Comparison of ENCODE assay signal across 8 cellular contexts in the genomic region with DNA sequence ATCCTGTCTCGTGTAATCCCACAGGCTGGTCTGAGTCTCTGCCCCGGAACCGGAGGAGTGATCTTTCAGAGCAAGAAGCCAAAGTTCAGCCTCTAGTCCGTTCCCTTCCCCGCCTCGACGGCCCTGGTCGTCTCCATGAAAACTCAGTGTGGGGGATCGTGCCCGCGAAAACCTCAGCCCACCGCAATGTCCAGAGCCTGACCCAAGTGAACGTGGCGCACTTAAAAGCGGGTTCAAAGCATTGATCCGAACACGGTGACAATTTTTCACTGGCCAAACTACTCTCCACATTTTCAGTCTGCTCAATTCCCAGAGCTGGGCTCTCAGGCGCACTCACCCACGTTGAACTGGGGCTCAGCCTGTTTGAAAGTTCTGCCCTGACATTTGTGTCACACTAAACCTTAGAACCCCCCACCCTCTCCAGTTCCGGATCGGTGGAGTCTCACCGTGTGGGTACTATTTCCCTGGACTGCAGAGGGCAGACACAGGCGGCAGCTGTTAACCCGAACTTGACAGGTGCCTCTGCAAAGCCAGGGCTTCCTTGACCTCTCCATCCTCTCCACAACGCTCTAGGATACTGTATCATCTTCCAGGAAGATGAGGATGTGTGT. TPM values are rescaled to one million over a fixed set of nuclear protein-coding genes. Genes with fewer than 3 reads are reported as not detected.
DNase-seq lines count a peak whose midpoint lies in the region; ATAC-seq and TF ChIP-seq lines count a peak whose summit lies in the region.

No MANE protein-coding gene starts in this region.

- H3K18ac ChIP-seq in trophoblast cell (ENCODE audit: low read length) = peak overlapping the region; percentile 60

- H4K8ac ChIP-seq in trophoblast cell (ENCODE audit: low read depth, low read length) = peak overlapping the region; percentile 47

- H2AFZ ChIP-seq in trophoblast cell (ENCODE audit: insufficient read depth, low read length, poor library complexity) = peak overlapping the region; percentile 61

- H3K9ac ChIP-seq in trophoblast cell (ENCODE audit: low read length) = no peak overlapping the region

- H3K79me1 ChIP-seq in trophoblast cell (ENCODE audit: low read length) = peaks cover 13% of the 10 kb centered on the region

- H3K79me2 ChIP-seq in trophoblast cell (ENCODE audit: control insufficient read depth, insufficient read depth, low read length, poor library complexity) = peaks cover 8% of the 10 kb centered on the region

- intact Hi-C loops in Right ventricle myocardium superior (cut with DNase I) = no loop called here

- DNase-seq in BJ (ENCODE audit: low read depth) (no peak), HL-60 (ENCODE audit: low read depth in 1 of 2, low spot score in 1 of 2) (no peak), Right ventricle myocardium superior (peak; percentile 56), trophoblast cell (no peak), SW 1271 (lab: John Stamatoyannopoulos, UW) (no peak), HCEC 1CT (no peak)
- no peak for DNase-seq in activated CD4-positive, alpha-beta memory T cell treated with anti-CD3 and anti-CD28 coated beads, Interleukin-2, amount 10 ng/mL, durations not matched to agents 7 days and 5 days
- DNase-seq in effector CD4-positive, alpha-beta T cell = no peak

- TF ChIP-seq CTCF in BJ (IDR thresholded peaks at IDR 0.05; ENCODE audit: insufficient read depth, low read depth, low read length) (peak; percentile 20; the same call in 1 of the 2 replicates), HL-60 (IDR thresholded peaks at IDR 0.05; ENCODE audit: insufficient read depth, low read length) (no peak)

- H3K27ac ChIP-seq in HL-60 (replicated peaks) = no peak overlapping the region
- no peak overlapping the region for H3K27ac ChIP-seq in trophoblast cell (ENCODE audit: low read depth, low read length)

- peak overlapping the region; percentile 9 for H4K12ac ChIP-seq in trophoblast cell (ENCODE audit: low read depth, low read length)

- H3K36me3 Mint-ChIP-seq in activated CD4-positive, alpha-beta memory T cell treated with anti-CD3 and anti-CD28 coated beads, Interleukin-2, amount 10 ng/mL, durations not matched to agents 7 days and 5 days (ENCODE audit: low read depth) = no peaks in the 10 kb centered on the region

- H3K27me3 ChIP-seq in BJ (ENCODE audit: control insufficient read depth, insufficient read depth, low read length) (peaks cover 8% of the 10 kb centered on the region), HL-60 (ENCODE audit: insufficient read depth, poor library complexity, severe bottlenecking) (peaks cover 35% of the 10 kb centered on the region), trophoblast cell (ENCODE audit: insufficient read depth, low read length) (peaks cover 7% of the 10 kb centered on the region)

- H3K27ac Mint-ChIP-seq in activated CD4-positive, alpha-beta memory T cell treated with anti-CD3 and anti-CD28 coated beads, Interleukin-2, amount 10 ng/mL, durations not matched to agents 7 days and 5 days = no peak overlapping the region

- H3K4me3 ChIP-seq in BJ (ENCODE audit: low read depth, low read length) (peak overlapping the region; percentile 87), HL-60 (replicated peaks; ENCODE audit: insufficient read depth, low read length) (peak overlapping the region; percentile 70), trophoblast cell (ENCODE audit: low read depth, low read length) (peak overlapping the region; percentile 47)

- no peaks in the 10 kb centered on the region for H3K9me3 Mint-ChIP-seq in activated CD4-positive, alpha-beta memory T cell treated with anti-CD3 and anti-CD28 coated beads, Interleukin-2, amount 10 ng/mL, durations not matched to agents 7 days and 5 days

- no peak overlapping the region for H2AK5ac ChIP-seq in trophoblast cell (ENCODE audit: low read length)

- WGBS in trophoblast cell (ENCODE audit: extremely low coverage, insufficient coverage, insufficient read length) = no CpG with 5 or more reads among the region's 25 CpGs

- H3K4me3 Mint-ChIP-seq in activated CD4-positive, alpha-beta memory T cell treated with anti-CD3 and anti-CD28 coated beads, Interleukin-2, amount 10 ng/mL, durations not matched to agents 7 days and 5 days = peak overlapping the region; percentile 27

- POLR2A ChIA-PET in BJ (lab: Charles Lee) = interaction anchor here (0.6 kb wide), 1 partner anchor 108 kb away, joined by 8 read pairs; no protein-coding TSS in a partner anchor
- POLR2A ChIA-PET in activated CD4-positive, alpha-beta memory T cell treated with anti-CD3 and anti-CD28 coated beads, Interleukin-2, amount 10 ng/mL, durations not matched to agents 7 days and 5 days (lab: Charles Lee) = no interaction called here

- H3K4me1 ChIP-seq in trophoblast cell (ENCODE audit: control insufficient read depth in 1 of 2, insufficient read depth in 2 of 2, low read length in 2 of 2) = peaks cover 3 to 5% of the 10 kb centered on the region in 2 experiments

- no peak overlapping the region for H3K23ac ChIP-seq in trophoblast cell (ENCODE audit: low read length)

- H2BK5ac ChIP-seq in trophoblast cell (ENCODE audit: low read depth, low read length, poor library complexity) = peak overlapping the region; percentile 1

- CTCF ChIA-PET in BJ (lab: Yijun Ruan, JAX) = no interaction called here
- CTCF ChIA-PET in activated CD4-positive, alpha-beta memory T cell treated with anti-CD3 and anti-CD28 coated beads, Interleukin-2, amount 10 ng/mL, durations not matched to agents 7 days and 5 days (lab: Charles Lee) = no interaction called here

- peaks cover 15% of the 10 kb centered on the region for H3K4me1 Mint-ChIP-seq in activated CD4-positive, alpha-beta memory T cell treated with anti-CD3 and anti-CD28 coated beads, Interleukin-2, amount 10 ng/mL, durations not matched to agents 7 days and 5 days

- H3K14ac ChIP-seq in trophoblast cell (ENCODE audit: low read length) = peak overlapping the region; percentile 8

- no peak overlapping the region for H3K4ac ChIP-seq in trophoblast cell (ENCODE audit: low read depth, low read length)

- peak overlapping the region; percentile 91 for H3K4me2 ChIP-seq in trophoblast cell (ENCODE audit: low read length)

- H3K36me3 ChIP-seq in BJ (ENCODE audit: control insufficient read depth, insufficient read depth, low read length) = no peaks in the 10 kb centered on the region
- no peaks in the 10 kb centered on the region for H3K36me3 ChIP-seq in trophoblast cell (ENCODE audit: control insufficient read depth in 1 of 2, insufficient read depth in 2 of 2, low read length in 2 of 2)

- peaks cover 61% of the 10 kb centered on the region for H3K27me3 Mint-ChIP-seq in activated CD4-positive, alpha-beta memory T cell treated with anti-CD3 and anti-CD28 coated beads, Interleukin-2, amount 10 ng/mL, durations not matched to agents 7 days and 5 days

- peak overlapping the region; percentile 75 for H2BK120ac ChIP-seq in trophoblast cell (ENCODE audit: insufficient read depth, low read length, poor library complexity)

- H4K91ac ChIP-seq in trophoblast cell (ENCODE audit: low read depth, low read length) = peak overlapping the region; percentile 64

- peak; percentile 35 for ATAC-seq in Right ventricle myocardium superior (ENCODE audit: poor library complexity)

- no peaks in the 10 kb centered on the region for H3K9me3 ChIP-seq in trophoblast cell (ENCODE audit: insufficient read depth, low read depth, low read length)

- peak overlapping the region; percentile 69 for H2BK12ac ChIP-seq in trophoblast cell (ENCODE audit: low read length)

RNA-seq across cellular contexts. Expression of a gene that starts 0.9 kb away (rescaled TPM):
- 16.3 and 19.9 TPM in 2 replicates for polyA plus RNA-seq in BJ (2011; rRNA removed)
- 22.2 and 25.1 TPM in 2 replicates for polyA minus RNA-seq in BJ (2011; rRNA and poly(A)+ RNA removed)
- total RNA-seq in activated CD4-positive, alpha-beta memory T cell treated with anti-CD3 and anti-CD28 coated beads, Interleukin-2, amount 10 ng/mL, durations not matched to agents 7 days and 5 days = under 1 TPM; 0.10 to 0.30 TPM
- 14.4 TPM for total RNA-seq in Right ventricle myocardium superior
- polyA plus RNA-seq in trophoblast cell (2013) = 4.6 and 5.1 TPM in 2 replicates

Comparison
In these comparisons a context has a peak if more than half of its experiments do, and no peak if none do; other contexts are left out.
1. RNA of a gene that starts 0.9 kb away (total RNA-seq): 14.4 TPM in Right ventricle myocardium superior (single experiment); 0.10 to 0.30 TPM in activated CD4-positive, alpha-beta memory T cell treated with anti-CD3 and anti-CD28 coated beads, Interleukin-2, amount 10 ng/mL, durations not matched to agents 7 days and 5 days; every median in the first group is over 10 times any median in the second.
2. Peak in every context shown above with its lines, with median percentiles within 50 percentile points of each other: H3K4me3 ChIP-seq.